In genomic region chr7:93890464-93891068, GRCh38 we compare ENCODE assay signal across 8 cellular contexts. TPM values are rescaled to one million over a fixed set of nuclear protein-coding genes. Genes with fewer than 3 reads are reported as not detected.
DNase-seq lines count a peak whose midpoint lies in the region; ATAC-seq and TF ChIP-seq lines count a peak whose summit lies in the region.

Gene TFPI2, minus strand, starts transcription at chr7:93890753. Its CDS starts 75 bp downstream, at chr7:93890678.

- no peaks in the 10 kb centered on the region for H3K9me3 Mint-ChIP-seq in natural killer cell treated with Interleukin-12 subunit alpha and Interleukin-12 subunit beta and Interleukin-15 and Interleukin-18, amount 100 ng/mL, for 72 hours

- no peaks in the 10 kb centered on the region for H3K36me3 Mint-ChIP-seq in natural killer cell treated with Interleukin-12 subunit alpha and Interleukin-12 subunit beta and Interleukin-15 and Interleukin-18, amount 100 ng/mL, for 72 hours

- H3K9me3 ChIP-seq in effector memory CD4-positive, alpha-beta T cell (ENCODE audit: control insufficient read depth, low read length): no peaks in the 10 kb centered on the region

- ATAC-seq in GM18502 (IDR thresholded peaks at IDR 0.05; ENCODE audit: poor library complexity, unreplicated experiment) (peak; percentile 63), HG02588 (IDR thresholded peaks at IDR 0.05; ENCODE audit: unreplicated experiment) (peak; percentile 50), SK-N-SH treated with all-trans-retinoic acid at 6 μM for 48 hours (peak; percentile 87)
- ATAC-seq in natural killer cell treated with Interleukin-12 subunit alpha and Interleukin-12 subunit beta and Interleukin-15 and Interleukin-18, amount 100 ng/mL, for 72 hours: peak in 1 of 2 donors; percentile 65

- peaks cover 4% of the 10 kb centered on the region for H3K27me3 ChIP-seq in effector memory CD4-positive, alpha-beta T cell (replicated peaks; ENCODE audit: control insufficient read depth, insufficient read depth, low read length, poor library complexity, severe bottlenecking)

- H3K4me1 Mint-ChIP-seq in natural killer cell treated with Interleukin-12 subunit alpha and Interleukin-12 subunit beta and Interleukin-15 and Interleukin-18, amount 100 ng/mL, for 72 hours (ENCODE audit: low read depth in 2 of 2): peaks cover 8 to 9% of the 10 kb centered on the region in 2 donors

- H3K4me1 ChIP-seq in effector memory CD4-positive, alpha-beta T cell (ENCODE audit: control insufficient read depth, insufficient read depth, low read length, poor library complexity, severe bottlenecking): no peaks in the 10 kb centered on the region

- no peak within 1 kb of the TSS for H3K27ac ChIP-seq in effector memory CD4-positive, alpha-beta T cell (ENCODE audit: insufficient read depth, low read length, poor library complexity, severe bottlenecking)

- peak within 1 kb of the TSS; percentile 77 for H3K4me3 Mint-ChIP-seq in natural killer cell treated with Interleukin-12 subunit alpha and Interleukin-12 subunit beta and Interleukin-15 and Interleukin-18, amount 100 ng/mL, for 72 hours

- H3K27me3 Mint-ChIP-seq in natural killer cell treated with Interleukin-12 subunit alpha and Interleukin-12 subunit beta and Interleukin-15 and Interleukin-18, amount 100 ng/mL, for 72 hours: peaks cover 44 to 59% of the 10 kb centered on the region in 2 donors

- no peak within 1 kb of the TSS for H3K27ac Mint-ChIP-seq in natural killer cell treated with Interleukin-12 subunit alpha and Interleukin-12 subunit beta and Interleukin-15 and Interleukin-18, amount 100 ng/mL, for 72 hours

- peak; percentile 37 for DNase-seq in fibroblast of gingiva (ENCODE audit: low read depth)
- DNase-seq in natural killer cell treated with Interleukin-12 subunit alpha and Interleukin-12 subunit beta and Interleukin-15 and Interleukin-18, amount 100 ng/mL, for 72 hours (ENCODE audit: low spot score): no peak
- DNase-seq in NCI-H2171 (lab: John Stamatoyannopoulos, UW): no peak
- no peak for DNase-seq in NCI-H2081 (lab: John Stamatoyannopoulos, UW)
- DNase-seq in effector memory CD4-positive, alpha-beta T cell: no peak

- no peaks in the 10 kb centered on the region for H3K36me3 ChIP-seq in effector memory CD4-positive, alpha-beta T cell (ENCODE audit: control insufficient read depth, insufficient read depth, low read length)

- no peak within 1 kb of the TSS for H3K4me3 ChIP-seq in effector memory CD4-positive, alpha-beta T cell (ENCODE audit: insufficient read depth, low read depth, low read length, poor library complexity, severe bottlenecking)

TF ChIP-seq in SK-N-SH treated with all-trans-retinoic acid at 6 μM for 48 hours, 23 proteins besides CTCF, POLR2A, EP300 and RAD21:
- TF ChIP-seq ESRRG (CRISPR knock-in tag; IDR thresholded peaks at IDR 0.05): no peak
- no peak for TF ChIP-seq RARB (CRISPR knock-in tag; IDR thresholded peaks at IDR 0.05)
- TF ChIP-seq SNAI2 (CRISPR knock-in tag; IDR thresholded peaks at IDR 0.05): no peak
- TF ChIP-seq CSDC2 (CRISPR knock-in tag; IDR thresholded peaks at IDR 0.05): no peak
- TF ChIP-seq, protein P1, sequence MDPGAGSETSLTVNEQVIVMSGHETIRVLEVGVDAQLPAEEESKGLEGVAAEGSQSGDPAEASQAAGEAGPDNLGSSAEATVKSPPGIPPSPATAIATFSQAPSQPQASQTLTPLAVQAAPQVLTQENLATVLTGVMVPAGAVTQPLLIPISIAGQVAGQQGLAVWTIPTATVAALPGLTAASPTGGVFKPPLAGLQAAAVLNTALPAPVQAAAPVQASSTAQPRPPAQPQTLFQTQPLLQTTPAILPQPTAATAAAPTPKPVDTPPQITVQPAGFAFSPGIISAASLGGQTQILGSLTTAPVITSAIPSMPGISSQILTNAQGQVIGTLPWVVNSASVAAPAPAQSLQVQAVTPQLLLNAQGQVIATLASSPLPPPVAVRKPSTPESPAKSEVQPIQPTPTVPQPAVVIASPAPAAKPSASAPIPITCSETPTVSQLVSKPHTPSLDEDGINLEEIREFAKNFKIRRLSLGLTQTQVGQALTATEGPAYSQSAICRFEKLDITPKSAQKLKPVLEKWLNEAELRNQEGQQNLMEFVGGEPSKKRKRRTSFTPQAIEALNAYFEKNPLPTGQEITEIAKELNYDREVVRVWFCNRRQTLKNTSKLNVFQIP (CRISPR knock-in tag; IDR thresholded peaks at IDR 0.05; ENCODE audit: borderline replicate concordance, low read depth): no peak
- TF ChIP-seq, protein P2, sequence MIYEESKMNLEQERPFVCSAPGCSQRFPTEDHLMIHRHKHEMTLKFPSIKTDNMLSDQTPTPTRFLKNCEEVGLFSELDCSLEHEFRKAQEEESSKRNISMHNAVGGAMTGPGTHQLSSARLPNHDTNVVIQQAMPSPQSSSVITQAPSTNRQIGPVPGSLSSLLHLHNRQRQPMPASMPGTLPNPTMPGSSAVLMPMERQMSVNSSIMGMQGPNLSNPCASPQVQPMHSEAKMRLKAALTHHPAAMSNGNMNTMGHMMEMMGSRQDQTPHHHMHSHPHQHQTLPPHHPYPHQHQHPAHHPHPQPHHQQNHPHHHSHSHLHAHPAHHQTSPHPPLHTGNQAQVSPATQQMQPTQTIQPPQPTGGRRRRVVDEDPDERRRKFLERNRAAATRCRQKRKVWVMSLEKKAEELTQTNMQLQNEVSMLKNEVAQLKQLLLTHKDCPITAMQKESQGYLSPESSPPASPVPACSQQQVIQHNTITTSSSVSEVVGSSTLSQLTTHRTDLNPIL (CRISPR knock-in tag; IDR thresholded peaks at IDR 0.05; ENCODE audit: low read depth): no peak
- no peak for TF ChIP-seq TOX (CRISPR knock-in tag; IDR thresholded peaks at IDR 0.05; ENCODE audit: borderline replicate concordance)
- TF ChIP-seq, protein P3, sequence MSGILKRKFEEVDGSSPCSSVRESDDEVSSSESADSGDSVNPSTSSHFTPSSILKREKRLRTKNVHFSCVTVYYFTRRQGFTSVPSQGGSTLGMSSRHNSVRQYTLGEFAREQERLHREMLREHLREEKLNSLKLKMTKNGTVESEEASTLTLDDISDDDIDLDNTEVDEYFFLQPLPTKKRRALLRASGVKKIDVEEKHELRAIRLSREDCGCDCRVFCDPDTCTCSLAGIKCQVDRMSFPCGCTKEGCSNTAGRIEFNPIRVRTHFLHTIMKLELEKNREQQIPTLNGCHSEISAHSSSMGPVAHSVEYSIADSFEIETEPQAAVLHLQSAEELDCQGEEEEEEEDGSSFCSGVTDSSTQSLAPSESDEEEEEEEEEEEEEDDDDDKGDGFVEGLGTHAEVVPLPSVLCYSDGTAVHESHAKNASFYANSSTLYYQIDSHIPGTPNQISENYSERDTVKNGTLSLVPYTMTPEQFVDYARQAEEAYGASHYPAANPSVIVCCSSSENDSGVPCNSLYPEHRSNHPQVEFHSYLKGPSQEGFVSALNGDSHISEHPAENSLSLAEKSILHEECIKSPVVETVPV (CRISPR knock-in tag; IDR thresholded peaks at IDR 0.05): no peak
- no peak for TF ChIP-seq PPARA (CRISPR knock-in tag; IDR thresholded peaks at IDR 0.05; ENCODE audit: borderline replicate concordance)
- TF ChIP-seq BACH2 (CRISPR knock-in tag; IDR thresholded peaks at IDR 0.05; ENCODE audit: borderline replicate concordance): no peak
- TF ChIP-seq TCF4 (CRISPR knock-in tag; IDR thresholded peaks at IDR 0.05; ENCODE audit: borderline replicate concordance): no peak
- TF ChIP-seq GLIS3 (CRISPR knock-in tag; IDR thresholded peaks at IDR 0.05): no peak

RNA-seq across cellular contexts. Expression of gene TFPI2, which starts in this region (rescaled TPM):
- not detected for total RNA-seq in natural killer cell treated with Interleukin-12 subunit alpha and Interleukin-12 subunit beta and Interleukin-15 and Interleukin-18, amount 100 ng/mL, for 72 hours
